In genomic region chr5:168390491-168390890, GRCh38 we compare ENCODE assay signal across 13 cellular contexts.
"Had no signal": no experiment of that assay in that cellular context is flagged by ENCODE, and none has a peak within 500 bp of the region (broad histone marks: within the 10 kb centered on the region; RNA-seq: fewer than 3 reads in every experiment).

No MANE protein-coding gene starts in this region.

- H3K4me3 ChIP-seq: ascending aorta, cardiac muscle cell, thyroid gland, uterus had no signal

- H3K27ac ChIP-seq: ascending aorta, cardiac muscle cell, thyroid gland, uterus, VCaP had no signal

- H3K4me1 ChIP-seq: ascending aorta, thyroid gland, uterus had no signal

- H3K9me3 ChIP-seq: thyroid gland, uterus had no signal

- DNase-seq: activated CD4-positive, alpha-beta T cell treated with anti-CD3 and anti-CD28 coated beads for 1 hour; activated CD4-positive, alpha-beta T cell treated with anti-CD3 and anti-CD28 coated beads, Interleukin-2, amount 50 U/mL, for 4 hours; activated naive CD4-positive, alpha-beta T cell treated with anti-CD3 and anti-CD28 coated beads, Interleukin-2, amount 10 ng/mL, durations not matched to agents 7 days and 5 days; activated T-cell treated with anti-CD3 and anti-CD28 coated beads, Interleukin-2, amount 50 U/mL, for 1 hour; foreskin melanocyte; stimulated activated CD4-positive, alpha-beta T cell treated with anti-CD3 and anti-CD28 coated beads, Interleukin-2, amount 100 ng/mL, for 48 hours; thyroid gland; uterus had no signal

- H3K36me3 ChIP-seq: ascending aorta, cardiac muscle cell, thyroid gland, uterus had no signal

- H3K27me3 ChIP-seq: ascending aorta, cardiac muscle cell, thyroid gland, uterus had no signal

- ATAC-seq: sciatic nerve; stimulated activated memory B cell treated with anti-CD40 and anti-IgM and Interleukin-4, amounts not matched to agents 10 μg/mL and 1 μg/mL and 100 μg/mL, for 72 hours had no signal
